In the genomic region with DNA sequence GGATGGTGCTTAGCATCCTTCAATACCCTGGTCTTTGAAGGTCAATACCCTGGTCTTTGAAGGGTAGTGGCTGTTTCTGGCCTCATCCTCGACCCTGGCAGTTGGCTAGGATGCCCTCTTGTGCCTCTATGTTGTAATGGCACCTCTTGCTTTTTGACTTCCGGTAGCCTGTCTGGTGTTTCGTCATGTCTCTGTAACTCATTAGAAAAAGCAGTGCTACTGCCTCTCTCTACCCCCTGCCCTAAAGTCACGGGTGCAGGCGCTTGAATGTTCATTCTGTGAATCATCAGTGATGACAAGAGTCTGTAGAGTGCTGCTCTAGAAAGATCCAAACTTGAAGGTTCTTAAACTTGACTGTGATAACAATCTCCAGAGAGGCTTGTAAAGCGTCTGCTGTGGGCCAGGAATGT, we compare ENCODE assay signal across 8 cellular contexts. TPM values are rescaled to one million over a fixed set of nuclear protein-coding genes. Genes with fewer than 3 reads are reported as not detected.
DNase-seq lines count a peak whose midpoint lies in the region; ATAC-seq and TF ChIP-seq lines count a peak whose summit lies in the region.

No MANE protein-coding gene starts in this region.

- 7% methylated on average over 5 of the region's 6 CpGs for WGBS in right lobe of liver (ENCODE audit: insufficient coverage, low coverage, low lambda C conversion rate, missing lambda C conversion rate)
- WGBS in tibial nerve, 2 donors, result 21 to 22% methylated on average over 6 of the region's 6 CpGs

- H3K4me1 ChIP-seq in adipocyte (ENCODE audit: control insufficient read depth, insufficient read depth, low read length), result peaks cover 5% of the 10 kb centered on the region
- no peaks in the 10 kb centered on the region for H3K4me1 ChIP-seq in right lobe of liver
- H3K4me1 ChIP-seq in tibial nerve, result no peaks in the 10 kb centered on the region

- H3K9me3 ChIP-seq in adipocyte (ENCODE audit: control insufficient read depth, low read length), result no peaks in the 10 kb centered on the region
- no peaks in the 10 kb centered on the region for H3K9me3 ChIP-seq in right lobe of liver
- no peaks in the 10 kb centered on the region for H3K9me3 ChIP-seq in tibial nerve

- intact Hi-C loops in right lobe of liver (cut with DNase I), result no loop called here

- H3K9ac ChIP-seq in adipocyte (ENCODE audit: low read length), result no peak overlapping the region

- TF ChIP-seq CTCF in right lobe of liver (IDR thresholded peaks at IDR 0.05) (peak in 3 of 4 donors; percentile 18 to 36 (median 25)), tibial nerve (IDR thresholded peaks at IDR 0.05) (peak in 1 of 5 experiments; percentile 12)

- TF ChIP-seq POLR2A in right lobe of liver (IDR thresholded peaks at IDR 0.05) (no peak), tibial nerve (IDR thresholded peaks at IDR 0.05) (no peak)

- DNase-seq in Daoy (ENCODE audit: low read depth), result peak; percentile 70
- DNase-seq in NOMO-1 treated with dmso at 0.1 percent for 144 hours (lab: John Stamatoyannopoulos, UW; ENCODE audit: unreplicated experiment), result peak; percentile 60
- DNase-seq in adipocyte (ENCODE audit: low read depth), result peak; percentile 27
- DNase-seq in right lobe of liver, result no peak
- DNase-seq in tibial nerve (ENCODE audit: low spot score in 2 of 2), result no peak

- H3K27ac ChIP-seq in right lobe of liver, result no peak overlapping the region
- H3K27ac ChIP-seq in tibial nerve, result no peak overlapping the region

- no peaks in the 10 kb centered on the region for H3K36me3 ChIP-seq in adipocyte (ENCODE audit: control insufficient read depth, insufficient read depth, low read length, severe bottlenecking)
- no peaks in the 10 kb centered on the region for H3K36me3 ChIP-seq in right lobe of liver
- no peaks in the 10 kb centered on the region for H3K36me3 ChIP-seq in tibial nerve

- H3K27me3 ChIP-seq in adipocyte (replicated peaks; ENCODE audit: control insufficient read depth, insufficient read depth, low read length) (peaks cover 17% of the 10 kb centered on the region), right lobe of liver (no peaks in the 10 kb centered on the region), tibial nerve (peaks cover 0 to 3% of the 10 kb centered on the region in 2 donors)

- H3K4me3 ChIP-seq in adipocyte (ENCODE audit: low read length), result no peak overlapping the region
- H3K4me3 ChIP-seq in right lobe of liver, result no peak overlapping the region
- H3K4me3 ChIP-seq in tibial nerve, result no peak overlapping the region

- no peak for TF ChIP-seq EP300 in tibial nerve (IDR thresholded peaks at IDR 0.05)

- ATAC-seq in GM21526 (IDR thresholded peaks at IDR 0.05; ENCODE audit: low FRiP score, unreplicated experiment) (peak; percentile 70), right lobe of liver (peak in 3 of 4 donors; percentile 30 to 70 (median 63)), GM19455 (IDR thresholded peaks at IDR 0.05; ENCODE audit: unreplicated experiment) (no peak), GM21825 (IDR thresholded peaks at IDR 0.05; ENCODE audit: unreplicated experiment) (no peak)

RNA-seq across cellular contexts. Expression of gene RSPO4, which starts 28.3 kb away (rescaled TPM):
- total RNA-seq in Daoy (2014; rRNA removed; shearing (Covaris generic)), result 2.1 TPM in 1 of 2 replicates, not detected in the other
- under 1 TPM in 2 of 6 experiments, not detected in 4; 0.07 to 0.51 TPM for total RNA-seq in right lobe of liver
- total RNA-seq in tibial nerve, result under 1 TPM in 3 of 4 donors, not detected in 1; 0.30 to 0.66 (median 0.59) TPM

RNA-seq across cellular contexts. Expression of gene ANGPT4, which starts 57.7 kb away (rescaled TPM):
- total RNA-seq in Daoy (2014; rRNA removed; shearing (Covaris generic)), result under 0.01 and 0.03 TPM in 2 replicates
- under 1 TPM in 2 of 6 experiments, not detected in 4; 0.04 to 0.12 TPM for total RNA-seq in right lobe of liver
- total RNA-seq in tibial nerve, result 1 to 10 TPM in 3 of 4 donors, under 1 TPM in 1; 0.63 to 4.7 (median 1.3) TPM

Comparison
In these comparisons a context has a peak if more than half of its experiments do, and no peak if none do; other contexts are left out.
1. DNase-seq: peak in Daoy (single experiment), NOMO-1 treated with dmso at 0.1 percent for 144 hours (single experiment) and adipocyte (single experiment); none in right lobe of liver (0 of 3) and tibial nerve (0 of 2).
2. ATAC-seq: peak in GM21526 (single experiment) and right lobe of liver (3 of 4); none in GM19455 (single experiment) and GM21825 (single experiment).